ENCODE assay signal across 3 cellular contexts in genomic region chr7:123845823-123846216, GRCh38.
TF ChIP-seq lines count a peak whose summit lies in the region.

No MANE protein-coding gene starts in this region.

TF ChIP-seq in SK-N-SH, 30 proteins besides CTCF, POLR2A, EP300 and RAD21:
- TF ChIP-seq, protein P1, sequence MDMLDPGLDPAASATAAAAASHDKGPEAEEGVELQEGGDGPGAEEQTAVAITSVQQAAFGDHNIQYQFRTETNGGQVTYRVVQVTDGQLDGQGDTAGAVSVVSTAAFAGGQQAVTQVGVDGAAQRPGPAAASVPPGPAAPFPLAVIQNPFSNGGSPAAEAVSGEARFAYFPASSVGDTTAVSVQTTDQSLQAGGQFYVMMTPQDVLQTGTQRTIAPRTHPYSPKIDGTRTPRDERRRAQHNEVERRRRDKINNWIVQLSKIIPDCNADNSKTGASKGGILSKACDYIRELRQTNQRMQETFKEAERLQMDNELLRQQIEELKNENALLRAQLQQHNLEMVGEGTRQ (IDR thresholded peaks at IDR 0.05; ENCODE audit: borderline replicate concordance, low read depth, low read length): no peak
- no peak for TF ChIP-seq TAF1 (IDR thresholded peaks at IDR 0.05; ENCODE audit: borderline replicate concordance, low read depth, low read length)
- TF ChIP-seq POLR2AphosphoS5 (IDR thresholded peaks at IDR 0.05; ENCODE audit: low read depth, low read length): no peak
- TF ChIP-seq EZH2phosphoT487 (IDR thresholded peaks at IDR 0.05; ENCODE audit: borderline replicate concordance, low read depth): no peak
- TF ChIP-seq GABPA (IDR thresholded peaks at IDR 0.05; ENCODE audit: low read depth): no peak
- peak; percentile 79 for TF ChIP-seq GATA2 (CRISPR knock-in tag; IDR thresholded peaks at IDR 0.05)

TF ChIP-seq in SK-N-SH treated with all-trans-retinoic acid at 6 μM for 48 hours, 23 proteins besides CTCF, POLR2A, EP300 and RAD21:
- TF ChIP-seq, protein P2, sequence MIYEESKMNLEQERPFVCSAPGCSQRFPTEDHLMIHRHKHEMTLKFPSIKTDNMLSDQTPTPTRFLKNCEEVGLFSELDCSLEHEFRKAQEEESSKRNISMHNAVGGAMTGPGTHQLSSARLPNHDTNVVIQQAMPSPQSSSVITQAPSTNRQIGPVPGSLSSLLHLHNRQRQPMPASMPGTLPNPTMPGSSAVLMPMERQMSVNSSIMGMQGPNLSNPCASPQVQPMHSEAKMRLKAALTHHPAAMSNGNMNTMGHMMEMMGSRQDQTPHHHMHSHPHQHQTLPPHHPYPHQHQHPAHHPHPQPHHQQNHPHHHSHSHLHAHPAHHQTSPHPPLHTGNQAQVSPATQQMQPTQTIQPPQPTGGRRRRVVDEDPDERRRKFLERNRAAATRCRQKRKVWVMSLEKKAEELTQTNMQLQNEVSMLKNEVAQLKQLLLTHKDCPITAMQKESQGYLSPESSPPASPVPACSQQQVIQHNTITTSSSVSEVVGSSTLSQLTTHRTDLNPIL (CRISPR knock-in tag; IDR thresholded peaks at IDR 0.05; ENCODE audit: low read depth): no peak
- TF ChIP-seq ZFP30 (CRISPR knock-in tag; IDR thresholded peaks at IDR 0.05) (no peak), PATZ1 (CRISPR knock-in tag; IDR thresholded peaks at IDR 0.05; ENCODE audit: borderline replicate concordance) (no peak), ISL1 (CRISPR knock-in tag; IDR thresholded peaks at IDR 0.05) (no peak), TSHZ2 (CRISPR knock-in tag; IDR thresholded peaks at IDR 0.05) (no peak), ARNTL (CRISPR knock-in tag; IDR thresholded peaks at IDR 0.05; ENCODE audit: borderline replicate concordance, low read depth) (no peak), BACH2 (CRISPR knock-in tag; IDR thresholded peaks at IDR 0.05; ENCODE audit: borderline replicate concordance) (no peak), GLIS3 (CRISPR knock-in tag; IDR thresholded peaks at IDR 0.05) (no peak), OSR1 (CRISPR knock-in tag; IDR thresholded peaks at IDR 0.05) (no peak), PPARA (CRISPR knock-in tag; IDR thresholded peaks at IDR 0.05; ENCODE audit: borderline replicate concordance) (no peak), ESRRG (CRISPR knock-in tag; IDR thresholded peaks at IDR 0.05) (no peak), ZFP3 (CRISPR knock-in tag; IDR thresholded peaks at IDR 0.05) (no peak), RARB (CRISPR knock-in tag; IDR thresholded peaks at IDR 0.05) (no peak), CSRNP3 (CRISPR knock-in tag; IDR thresholded peaks at IDR 0.05) (no peak), ZC3H10 (CRISPR knock-in tag; IDR thresholded peaks at IDR 0.05) (no peak), TCF4 (CRISPR knock-in tag; IDR thresholded peaks at IDR 0.05; ENCODE audit: borderline replicate concordance) (no peak), CSDC2 (CRISPR knock-in tag; IDR thresholded peaks at IDR 0.05) (no peak)

TF ChIP-seq in H1, 55 proteins besides CTCF, POLR2A, EP300 and RAD21 (continued from another document):
- TF ChIP-seq, protein P3, sequence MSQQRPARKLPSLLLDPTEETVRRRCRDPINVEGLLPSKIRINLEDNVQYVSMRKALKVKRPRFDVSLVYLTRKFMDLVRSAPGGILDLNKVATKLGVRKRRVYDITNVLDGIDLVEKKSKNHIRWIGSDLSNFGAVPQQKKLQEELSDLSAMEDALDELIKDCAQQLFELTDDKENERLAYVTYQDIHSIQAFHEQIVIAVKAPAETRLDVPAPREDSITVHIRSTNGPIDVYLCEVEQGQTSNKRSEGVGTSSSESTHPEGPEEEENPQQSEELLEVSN (IDR thresholded peaks at IDR 0.05): no peak
- TF ChIP-seq GABPA (IDR thresholded peaks at IDR 0.05; ENCODE audit: borderline replicate concordance, insufficient read depth, low read length) (no peak), CREB1 (IDR thresholded peaks at IDR 0.05) (no peak), RXRA (IDR thresholded peaks at IDR 0.05; ENCODE audit: insufficient read depth, low read depth, low read length) (no peak), ZNF274 (IDR thresholded peaks at IDR 0.05; ENCODE audit: borderline replicate concordance, extremely low read depth, low read length) (no peak), SRF (IDR thresholded peaks at IDR 0.05; ENCODE audit: low read depth, low read length) (no peak), ATF3 (IDR thresholded peaks at IDR 0.05; ENCODE audit: insufficient read depth, low read depth, low read length) (no peak), BCL11A (IDR thresholded peaks at IDR 0.05; ENCODE audit: low read depth in 2 of 2, low read length in 2 of 2) (no peak), SIX5 (IDR thresholded peaks at IDR 0.05; ENCODE audit: low read depth, low read length) (no peak), SP1 (IDR thresholded peaks at IDR 0.05; ENCODE audit: low read depth, low read length) (no peak), BACH1 (IDR thresholded peaks at IDR 0.05; ENCODE audit: low read length) (no peak), RFX5 (IDR thresholded peaks at IDR 0.05; ENCODE audit: borderline replicate concordance, low read depth, low read length) (no peak), JUN (IDR thresholded peaks at IDR 0.05; ENCODE audit: low read depth, low read length) (no peak), YY1 (IDR thresholded peaks at IDR 0.05; ENCODE audit: low read depth, low read length) (no peak)
TF ChIP-seq in H1: peak in this region for 0.
